Comparison of ENCODE assay signal across 2 cellular contexts in the genomic region with DNA sequence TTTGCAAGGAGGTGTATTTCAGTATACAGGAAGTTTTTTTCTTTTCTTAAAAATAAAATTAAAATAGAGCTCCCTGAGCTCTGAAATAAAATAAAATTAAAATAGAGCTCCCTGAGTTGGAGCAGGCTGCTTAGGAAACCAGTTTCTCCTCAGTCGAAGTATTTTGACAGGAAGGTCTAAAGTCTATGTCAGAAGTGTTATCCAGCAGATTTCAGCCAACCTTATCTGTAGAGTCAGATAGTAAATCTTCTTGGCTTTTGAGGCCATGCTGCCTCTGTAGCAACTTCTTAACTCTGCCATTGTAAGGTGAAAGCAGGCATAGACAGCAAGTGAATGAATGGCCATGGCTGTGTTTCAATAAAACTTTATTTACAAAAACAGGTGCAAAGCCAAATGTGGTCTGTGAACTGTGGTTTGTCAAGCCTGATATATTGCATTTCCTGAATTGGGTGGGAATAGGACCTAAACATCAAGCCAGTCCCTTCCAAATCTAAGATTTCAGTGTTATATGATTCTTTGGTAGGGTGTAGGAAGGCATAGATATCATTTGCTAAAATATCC.
TF ChIP-seq lines count a peak whose summit lies in the region.

No MANE protein-coding gene starts in this region.

TF ChIP-seq in HEK293, 187 proteins besides CTCF, POLR2A, EP300 and RAD21:
- TF ChIP-seq YY2 (tag by site-specific recombination; IDR thresholded peaks at IDR 0.05), result peak; percentile 20; the same call in 1 of the 2 replicates
- no peak for TF ChIP-seq ZNF416 (tag by site-specific recombination; IDR thresholded peaks at IDR 0.05)
- no peak for TF ChIP-seq ZBTB20 (tag by site-specific recombination; IDR thresholded peaks at IDR 0.05)
- TF ChIP-seq ZNF518A (tag by site-specific recombination; conservative IDR thresholded peaks at IDR 0.05; ENCODE audit: low read depth), result no peak
- TF ChIP-seq ZNF138 (tag by site-specific recombination; IDR thresholded peaks at IDR 0.05; ENCODE audit: borderline replicate concordance), result no peak
- TF ChIP-seq SETDB1 (IDR thresholded peaks at IDR 0.05; ENCODE audit: insufficient read length, low read length), result no peak

TF ChIP-seq in GM12878, 131 proteins besides CTCF, POLR2A, EP300 and RAD21:
- no peak for TF ChIP-seq HCFC1 (IDR thresholded peaks at IDR 0.05; ENCODE audit: low read length)
- TF ChIP-seq, protein P1, sequence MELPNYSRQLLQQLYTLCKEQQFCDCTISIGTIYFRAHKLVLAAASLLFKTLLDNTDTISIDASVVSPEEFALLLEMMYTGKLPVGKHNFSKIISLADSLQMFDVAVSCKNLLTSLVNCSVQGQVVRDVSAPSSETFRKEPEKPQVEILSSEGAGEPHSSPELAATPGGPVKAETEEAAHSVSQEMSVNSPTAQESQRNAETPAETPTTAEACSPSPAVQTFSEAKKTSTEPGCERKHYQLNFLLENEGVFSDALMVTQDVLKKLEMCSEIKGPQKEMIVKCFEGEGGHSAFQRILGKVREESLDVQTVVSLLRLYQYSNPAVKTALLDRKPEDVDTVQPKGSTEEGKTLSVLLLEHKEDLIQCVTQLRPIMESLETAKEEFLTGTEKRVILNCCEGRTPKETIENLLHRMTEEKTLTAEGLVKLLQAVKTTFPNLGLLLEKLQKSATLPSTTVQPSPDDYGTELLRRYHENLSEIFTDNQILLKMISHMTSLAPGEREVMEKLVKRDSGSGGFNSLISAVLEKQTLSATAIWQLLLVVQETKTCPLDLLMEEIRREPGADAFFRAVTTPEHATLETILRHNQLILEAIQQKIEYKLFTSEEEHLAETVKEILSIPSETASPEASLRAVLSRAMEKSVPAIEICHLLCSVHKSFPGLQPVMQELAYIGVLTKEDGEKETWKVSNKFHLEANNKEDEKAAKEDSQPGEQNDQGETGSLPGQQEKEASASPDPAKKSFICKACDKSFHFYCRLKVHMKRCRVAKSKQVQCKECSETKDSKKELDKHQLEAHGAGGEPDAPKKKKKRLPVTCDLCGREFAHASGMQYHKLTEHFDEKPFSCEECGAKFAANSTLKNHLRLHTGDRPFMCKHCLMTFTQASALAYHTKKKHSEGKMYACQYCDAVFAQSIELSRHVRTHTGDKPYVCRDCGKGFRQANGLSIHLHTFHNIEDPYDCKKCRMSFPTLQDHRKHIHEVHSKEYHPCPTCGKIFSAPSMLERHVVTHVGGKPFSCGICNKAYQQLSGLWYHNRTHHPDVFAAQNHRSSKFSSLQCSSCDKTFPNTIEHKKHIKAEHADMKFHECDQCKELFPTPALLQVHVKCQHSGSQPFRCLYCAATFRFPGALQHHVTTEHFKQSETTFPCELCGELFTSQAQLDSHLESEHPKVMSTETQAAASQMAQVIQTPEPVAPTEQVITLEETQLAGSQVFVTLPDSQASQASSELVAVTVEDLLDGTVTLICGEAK (IDR thresholded peaks at IDR 0.05; ENCODE audit: borderline replicate concordance), result peak; percentile 63
